ENCODE assay signal across 27 cellular contexts in the genomic region with DNA sequence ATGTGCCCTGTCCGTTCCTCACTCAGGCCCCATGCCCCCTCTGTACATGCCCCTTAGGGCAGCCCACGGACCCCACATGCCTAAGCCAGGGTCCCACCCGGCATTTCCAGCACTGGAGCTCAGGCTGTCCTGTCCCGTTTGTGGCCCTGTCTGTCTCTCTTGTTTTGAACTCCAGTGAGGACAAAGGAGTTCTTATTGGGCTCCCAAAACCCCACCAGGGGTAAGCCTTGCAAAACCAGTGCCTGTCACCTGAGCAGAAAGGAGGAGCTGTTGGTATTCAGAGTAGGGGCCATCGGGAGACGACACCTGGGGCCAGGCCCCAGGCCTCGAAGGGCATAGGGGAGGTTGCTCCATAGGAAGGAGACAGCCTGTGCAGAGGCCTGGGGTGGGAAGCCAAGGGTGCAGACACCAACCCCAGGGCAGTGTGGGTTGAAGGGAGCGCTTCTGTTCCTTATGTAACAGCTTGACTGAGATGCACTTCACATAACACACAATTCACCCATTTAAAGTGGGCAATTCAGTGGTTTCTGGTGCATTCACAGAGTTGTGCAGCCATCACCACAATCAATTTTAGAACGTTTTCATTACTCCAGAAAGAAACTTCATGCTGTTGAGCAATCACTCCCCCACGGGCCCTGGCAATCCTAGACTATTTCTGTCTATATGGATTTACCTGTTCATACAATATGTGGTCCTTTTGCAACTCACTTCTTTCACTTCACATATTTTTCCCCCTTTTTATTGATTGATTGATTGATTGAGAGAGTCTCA.
"Had no signal": no experiment of that assay in that cellular context is flagged by ENCODE, and none has a peak within 500 bp of the region (broad histone marks: within the 10 kb centered on the region; RNA-seq: fewer than 3 reads in every experiment).

No MANE protein-coding gene starts in this region.

- H3K36me3 ChIP-seq: colonic mucosa had no signal

- H3K4me3 Mint-ChIP-seq: activated CD8-positive, alpha-beta T cell treated with anti-CD3 and anti-CD28 coated beads for 36 hours; activated naive CD4-positive, alpha-beta T cell treated with anti-CD3 and anti-CD28 coated beads, Interleukin-2, amount 10 ng/mL, durations not matched to agents 7 days and 5 days; naive B cell; nephron progenitor cell; stimulated activated naive B cell treated with anti-CD40 and anti-IgM and Interleukin-4, amounts not matched to agents 10 μg/mL and 1 μg/mL and 100 μg/mL, for 72 hours; WTC11 had no signal

- H3K4me1 ChIP-seq: colonic mucosa, gastrocnemius medialis, pancreas, prostate gland, sigmoid colon, suprapubic skin, transverse colon had no signal

- H3K27me3 ChIP-seq: colonic mucosa, gastrocnemius medialis, pancreas, sigmoid colon, suprapubic skin, transverse colon had no signal

- DNase-seq: activated CD4-positive, alpha-beta T cell treated with anti-CD3 and anti-CD28 coated beads for 1 hour; activated CD4-positive, alpha-beta T cell treated with anti-CD3 and anti-CD28 coated beads, Interleukin-2, amount 50 U/mL, for 1 hour; activated CD8-positive, alpha-beta T cell treated with anti-CD3 and anti-CD28 coated beads for 36 hours; activated effector memory CD4-positive, alpha-beta T cell treated with anti-CD3 and anti-CD28 coated beads, Interleukin-2, amount 50 U/mL, for 16 hours; activated naive CD4-positive, alpha-beta T cell treated with anti-CD3 and anti-CD28 coated beads, Interleukin-2, amount 10 ng/mL, durations not matched to agents 7 days and 5 days; cerebellar nuclear complex; colonic mucosa; effector memory CD4-positive, alpha-beta T cell; gastrocnemius medialis; hippocampal formation; left cardiac atrium; left ventricle myocardium superior; mammary epithelial cell; naive B cell; nephron progenitor cell; sigmoid colon; small intestine; stimulated activated CD4-positive, alpha-beta T cell treated with anti-CD3 and anti-CD28 coated beads, Interleukin-1b, Interleukin-23, amount 100 ng/mL, for 48 hours; stimulated activated CD4-positive, alpha-beta T cell treated with anti-CD3 and anti-CD28 coated beads, Interleukin-4, amount 100 ng/mL, for 4 hours; stimulated activated CD8-positive, alpha-beta memory T cell treated with anti-CD3 and anti-CD28 coated beads, Interleukin-4, amount 100 ng/mL, for 48 hours; stimulated activated naive B cell treated with anti-CD40 and anti-IgM and Interleukin-4, amounts not matched to agents 10 μg/mL and 1 μg/mL and 100 μg/mL, for 72 hours; T-helper 2 cell; transverse colon had no signal

- H3K27ac ChIP-seq: colonic mucosa, gastrocnemius medialis, pancreas, prostate gland, sigmoid colon, suprapubic skin, transverse colon had no signal

- ATAC-seq: activated CD8-positive, alpha-beta T cell treated with anti-CD3 and anti-CD28 coated beads for 36 hours; gastrocnemius medialis; left cardiac atrium; left ventricle myocardium superior; pancreas; stimulated activated naive B cell treated with anti-CD40 and anti-IgM and Interleukin-4, amounts not matched to agents 10 μg/mL and 1 μg/mL and 100 μg/mL, for 72 hours; WTC11 had no signal

- H3K4me3 ChIP-seq: colonic mucosa, gastrocnemius medialis, pancreas, prostate gland, sigmoid colon, suprapubic skin, transverse colon had no signal

- H3K9me3 ChIP-seq: colonic mucosa, pancreas, prostate gland had no signal

- H3K4me1 Mint-ChIP-seq: activated naive CD4-positive, alpha-beta T cell treated with anti-CD3 and anti-CD28 coated beads, Interleukin-2, amount 10 ng/mL, durations not matched to agents 7 days and 5 days; nephron progenitor cell; WTC11 had no signal

- H3K27ac Mint-ChIP-seq: activated CD8-positive, alpha-beta T cell treated with anti-CD3 and anti-CD28 coated beads for 36 hours; activated naive CD4-positive, alpha-beta T cell treated with anti-CD3 and anti-CD28 coated beads, Interleukin-2, amount 10 ng/mL, durations not matched to agents 7 days and 5 days; nephron progenitor cell; stimulated activated naive B cell treated with anti-CD40 and anti-IgM and Interleukin-4, amounts not matched to agents 10 μg/mL and 1 μg/mL and 100 μg/mL, for 72 hours; WTC11 had no signal
